17 cellular contexts compared by ENCODE assay signal in the genomic region with DNA sequence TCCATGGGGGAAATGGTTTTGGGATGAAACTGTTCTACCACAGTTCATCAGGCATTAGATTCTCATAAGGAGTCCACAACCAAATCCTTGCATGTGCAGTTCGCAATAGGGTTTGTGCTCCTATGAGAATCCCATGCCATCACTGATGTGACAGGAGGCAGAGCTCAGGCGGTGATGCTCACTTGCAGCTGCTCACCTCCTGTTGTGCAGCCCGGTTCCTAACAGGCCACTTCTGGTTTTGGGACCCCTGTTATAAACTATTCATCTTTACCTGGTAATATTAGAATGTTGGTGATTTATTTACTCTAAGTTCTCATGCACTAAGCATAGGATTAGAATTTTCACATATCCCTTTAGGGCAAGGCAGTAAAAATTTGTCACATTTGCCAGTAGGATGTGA.
DNase-seq lines count a peak whose midpoint lies in the region; ATAC-seq, FAIRE-seq and TF ChIP-seq lines count a peak whose summit lies in the region.
"Had no signal": no experiment of that assay in that cellular context is flagged by ENCODE, and none has a peak within 500 bp of the region (broad histone marks: within the 10 kb centered on the region; RNA-seq: fewer than 3 reads in every experiment).

No MANE protein-coding gene starts in this region.

- no peak overlapping the region for H2BK120ac ChIP-seq in mesenchymal stem cell (ENCODE audit: low read depth, low read length)

- H3K4me1 ChIP-seq in mesenchymal stem cell (ENCODE audit: control insufficient read depth, insufficient read depth, low read depth, low read length), result peaks cover 14% of the 10 kb centered on the region
- peaks cover 58 to 65% of the 10 kb centered on the region in 2 donors for H3K4me1 ChIP-seq in thyroid gland
- H3K4me1 ChIP-seq: colonic mucosa had no signal

- intact Hi-C loops in thyroid gland (cut with DNase I), result no loop called here

- H3K27me3 ChIP-seq in mesenchymal stem cell (ENCODE audit: control insufficient read depth in 1 of 2, insufficient read depth in 1 of 2, low read length in 2 of 2) (no peaks in the 10 kb centered on the region), thyroid gland (no peaks in the 10 kb centered on the region)
- H3K27me3 ChIP-seq: colonic mucosa, gastrocnemius medialis, right atrium auricular region, tibial nerve had no signal

- H3K36me3 ChIP-seq in mesenchymal stem cell (ENCODE audit: control insufficient read depth in 1 of 2, insufficient read depth in 2 of 2, low read depth in 1 of 2, low read length in 2 of 2) (peaks cover 2 to 26% of the 10 kb centered on the region in 2 experiments), thyroid gland (no peaks in the 10 kb centered on the region)
- H3K36me3 ChIP-seq: colonic mucosa, right atrium auricular region had no signal

- H3K27ac Mint-ChIP-seq in stimulated activated naive CD8-positive, alpha-beta T cell treated with anti-CD3 and anti-CD28 coated beads, Interleukin-15, Interleukin-2, amounts not matched to agents 100 ng/mL and 50 ng/mL, for 24 hours, result peak overlapping the region; percentile 59
- H3K27ac Mint-ChIP-seq in brain, result peak overlapping the region in 3 of 5 experiments; percentile 14 to 73 (median 45)

- H3K27me3 Mint-ChIP-seq in stimulated activated naive CD8-positive, alpha-beta T cell treated with anti-CD3 and anti-CD28 coated beads, Interleukin-15, Interleukin-2, amounts not matched to agents 100 ng/mL and 50 ng/mL, for 24 hours, result no peaks in the 10 kb centered on the region
- no peaks in the 10 kb centered on the region for H3K27me3 Mint-ChIP-seq in brain

- no peak overlapping the region for H2BK15ac ChIP-seq in mesenchymal stem cell (ENCODE audit: low read depth, poor library complexity, severe bottlenecking)

- no peak overlapping the region for H2AFZ ChIP-seq in mesenchymal stem cell (ENCODE audit: low read depth, low read length)

- H3K9ac ChIP-seq in mesenchymal stem cell (ENCODE audit: low read length), result no peak overlapping the region

- no peak overlapping the region for H2BK5ac ChIP-seq in mesenchymal stem cell (ENCODE audit: low read depth, low read length, poor library complexity, severe bottlenecking)

- no peak overlapping the region for H3K4me2 ChIP-seq in mesenchymal stem cell (ENCODE audit: low read length, poor library complexity, severe bottlenecking)

- ATAC-seq in stimulated activated naive CD8-positive, alpha-beta T cell treated with anti-CD3 and anti-CD28 coated beads, Interleukin-15, Interleukin-2, amounts not matched to agents 100 U/mL and 50 U/mL, for 24 hours, result no peak
- no peak for ATAC-seq in GM21515 (IDR thresholded peaks at IDR 0.05; ENCODE audit: unreplicated experiment)
- ATAC-seq: gastrocnemius medialis had no signal

- peak overlapping the region; percentile 81 for H3K27ac ChIP-seq in mesenchymal stem cell (ENCODE audit: low read length, poor library complexity, severe bottlenecking)
- H3K27ac ChIP-seq in thyroid gland, result peak overlapping the region; percentile 86 to 94 (median 90)
- H3K27ac ChIP-seq: colonic mucosa, gastrocnemius medialis, right atrium auricular region, tibial nerve had no signal

- H3K23ac ChIP-seq in mesenchymal stem cell (ENCODE audit: low read length in 2 of 2), result no peak overlapping the region

- no peak overlapping the region for H2AK5ac ChIP-seq in mesenchymal stem cell (ENCODE audit: low read length, severe bottlenecking)

- no peak overlapping the region for H3K14ac ChIP-seq in mesenchymal stem cell (ENCODE audit: low read length in 2 of 2)

- no peak overlapping the region for H3K4me3 ChIP-seq in mesenchymal stem cell (ENCODE audit: insufficient read depth in 1 of 2, low read depth in 1 of 2, low read length in 2 of 2)
- no peak overlapping the region for H3K4me3 ChIP-seq in thyroid gland (replicated peaks in 1 of 3)
- H3K4me3 ChIP-seq: colonic mucosa, gastrocnemius medialis, right atrium auricular region, tibial nerve had no signal

- no peaks in the 10 kb centered on the region for H3K9me3 ChIP-seq in mesenchymal stem cell (ENCODE audit: control insufficient read depth, low read length)
- no peaks in the 10 kb centered on the region for H3K9me3 ChIP-seq in thyroid gland
- H3K9me3 ChIP-seq: colonic mucosa, gastrocnemius medialis, right atrium auricular region, tibial nerve had no signal

- no peak for TF ChIP-seq CTCF in brain (conservative IDR thresholded peaks at IDR 0.05)
- TF ChIP-seq CTCF in thyroid gland (IDR thresholded peaks at IDR 0.05), result no peak
- TF ChIP-seq CTCF in GM13977 (IDR thresholded peaks at IDR 0.05; ENCODE audit: extremely low read depth, insufficient read depth, missing control alignments), result no peak

- H3K4me1 Mint-ChIP-seq in stimulated activated naive CD8-positive, alpha-beta T cell treated with anti-CD3 and anti-CD28 coated beads, Interleukin-15, Interleukin-2, amounts not matched to agents 100 ng/mL and 50 ng/mL, for 24 hours (ENCODE audit: low read depth), result peaks cover 99% of the 10 kb centered on the region
- H3K4me1 Mint-ChIP-seq in brain, result peaks cover 34% of the 10 kb centered on the region

- no peak for TF ChIP-seq POLR2A in thyroid gland (IDR thresholded peaks at IDR 0.05)

- in situ Hi-C loops in GM13977 (cut with MboI; ENCODE audit: low pct_unique_long_range_greater_than_20kb, low sequenced_read_pairs, unreplicated experiment), result loop anchor here (10.0 kb wide), 2 partner anchors 101 to 221 kb away; a partner anchor contains a TSS

- H3K79me1 ChIP-seq in mesenchymal stem cell (replicated peaks; ENCODE audit: low read length, poor library complexity, severe bottlenecking), result peaks cover 17% of the 10 kb centered on the region

- peak overlapping the region; percentile 25 for H4K91ac ChIP-seq in mesenchymal stem cell (ENCODE audit: low read length)

- no peak overlapping the region for H2BK12ac ChIP-seq in mesenchymal stem cell (ENCODE audit: low read length in 2 of 2)

- H3K18ac ChIP-seq in mesenchymal stem cell (ENCODE audit: low read depth in 1 of 2, low read length in 2 of 2), result peak overlapping the region in 1 of 2 experiments; percentile 40

- H3K36me3 Mint-ChIP-seq in stimulated activated naive CD8-positive, alpha-beta T cell treated with anti-CD3 and anti-CD28 coated beads, Interleukin-15, Interleukin-2, amounts not matched to agents 100 ng/mL and 50 ng/mL, for 24 hours (ENCODE audit: low read depth), result peaks cover 54% of the 10 kb centered on the region
- H3K36me3 Mint-ChIP-seq in brain, result peaks cover 23% of the 10 kb centered on the region

- WGBS in mesenchymal stem cell, result 95% methylated on average over 2 of the region's 3 CpGs
- WGBS in thyroid gland, 2 donors, result 90 to 95% methylated on average over 3 of the region's 3 CpGs

- peak overlapping the region; percentile 23 for H4K8ac ChIP-seq in mesenchymal stem cell (ENCODE audit: low read length)

- no peak for FAIRE-seq in RCC 7860 (lab: Jason Lieb, UNC)

- DNase-seq in stimulated activated naive CD8-positive, alpha-beta T cell treated with anti-CD3 and anti-CD28 coated beads, Interleukin-15, Interleukin-2, amounts not matched to agents 100 U/mL and 50 U/mL, for 24 hours, result no peak
- DNase-seq in mesenchymal stem cell (no peak), thyroid gland (no peak), GM13977 (ENCODE audit: low spot score) (no peak), RCC 7860 (ENCODE audit: low spot score) (no peak)
- DNase-seq: activated T-cell treated with anti-CD3 and anti-CD28 coated beads, Interleukin-2, amount 50 U/mL, for 48 hours; AML-193; anterior cingulate cortex; colonic mucosa; gastrocnemius medialis; NCI-H345; stimulated activated CD4-positive, alpha-beta T cell treated with anti-CD3 and anti-CD28 coated beads, Interleukin-1b, Interleukin-23, amount 100 ng/mL, for 48 hours had no signal

- no peak overlapping the region for H3K4ac ChIP-seq in mesenchymal stem cell (ENCODE audit: low read depth in 1 of 2, low read length in 2 of 2)

- no peaks in the 10 kb centered on the region for H3K9me3 Mint-ChIP-seq in stimulated activated naive CD8-positive, alpha-beta T cell treated with anti-CD3 and anti-CD28 coated beads, Interleukin-15, Interleukin-2, amounts not matched to agents 100 ng/mL and 50 ng/mL, for 24 hours
- no peaks in the 10 kb centered on the region for H3K9me3 Mint-ChIP-seq in brain

- H3K4me3 Mint-ChIP-seq in stimulated activated naive CD8-positive, alpha-beta T cell treated with anti-CD3 and anti-CD28 coated beads, Interleukin-15, Interleukin-2, amounts not matched to agents 100 ng/mL and 50 ng/mL, for 24 hours, result no peak overlapping the region
- no peak overlapping the region for H3K4me3 Mint-ChIP-seq in brain
